In the genomic region with DNA sequence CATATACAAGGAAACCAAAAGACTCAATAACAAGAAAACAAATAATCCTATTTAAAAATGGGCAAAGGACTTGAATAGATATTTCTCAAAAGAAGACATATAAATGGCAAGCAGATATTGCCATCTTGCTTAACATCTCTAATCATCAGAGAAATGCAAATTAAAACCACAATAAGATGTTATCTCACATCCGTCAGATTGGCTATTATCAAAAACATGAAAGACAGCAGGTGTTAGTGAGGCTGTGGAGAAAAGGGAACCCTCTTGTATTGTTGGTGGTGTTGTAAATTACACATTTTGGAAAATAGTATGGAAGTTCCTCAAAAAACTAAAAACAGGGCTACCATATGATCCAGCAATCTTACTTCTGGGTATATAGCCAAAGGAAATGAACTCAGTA, we compare ENCODE assay signal across 26 cellular contexts. TPM values are rescaled to one million over a fixed set of nuclear protein-coding genes. Genes with fewer than 3 reads are reported as not detected.
"Had no signal": no experiment of that assay in that cellular context is flagged by ENCODE, and none has a peak within 500 bp of the region (broad histone marks: within the 10 kb centered on the region; RNA-seq: fewer than 3 reads in every experiment).

No MANE protein-coding gene starts in this region.

- H3K9me3 Mint-ChIP-seq: activated CD4-positive, alpha-beta memory T cell treated with anti-CD3 and anti-CD28 coated beads for 36 hours; activated CD4-positive, alpha-beta T cell treated with anti-CD3 and anti-CD28 coated beads, Interleukin-2, amount 10 ng/mL, durations not matched to agents 7 days and 5 days; activated naive CD4-positive, alpha-beta T cell treated with anti-CD3 and anti-CD28 coated beads, Interleukin-2, amount 50 U/mL, for 72 hours; activated naive CD8-positive, alpha-beta T cell treated with anti-CD3 and anti-CD28 coated beads, Interleukin-2, amount 50 U/mL, for 24 hours; activated T-cell treated with anti-CD3 and anti-CD28 coated beads, Interleukin-2, amount 50 U/mL, for 4 hours had no signal

- ATAC-seq: activated naive CD4-positive, alpha-beta T cell treated with anti-CD3 and anti-CD28 coated beads, Interleukin-2, amount 50 U/mL, for 72 hours; activated naive CD8-positive, alpha-beta T cell treated with anti-CD3 and anti-CD28 coated beads, Interleukin-2, amount 50 U/mL, for 24 hours; activated T-cell treated with anti-CD3 and anti-CD28 coated beads, Interleukin-2, amount 50 U/mL, for 4 hours; body of pancreas had no signal

- H3K4me3 Mint-ChIP-seq: activated CD4-positive, alpha-beta memory T cell treated with anti-CD3 and anti-CD28 coated beads for 36 hours; activated CD4-positive, alpha-beta T cell treated with anti-CD3 and anti-CD28 coated beads, Interleukin-2, amount 10 ng/mL, durations not matched to agents 7 days and 5 days; activated naive CD8-positive, alpha-beta T cell treated with anti-CD3 and anti-CD28 coated beads, Interleukin-2, amount 50 U/mL, for 24 hours; activated T-cell treated with anti-CD3 and anti-CD28 coated beads, Interleukin-2, amount 50 U/mL, for 4 hours had no signal

- H3K36me3 Mint-ChIP-seq: activated CD4-positive, alpha-beta memory T cell treated with anti-CD3 and anti-CD28 coated beads for 36 hours; activated naive CD4-positive, alpha-beta T cell treated with anti-CD3 and anti-CD28 coated beads, Interleukin-2, amount 50 U/mL, for 72 hours had no signal

- H3K27ac ChIP-seq: ascending aorta, body of pancreas, SJSA1, VCaP had no signal

- H3K9me3 ChIP-seq: ascending aorta, body of pancreas, SJSA1 had no signal

- H3K4me3 ChIP-seq: ascending aorta, body of pancreas, SJSA1 had no signal

- H3K36me3 ChIP-seq: ascending aorta, SJSA1 had no signal

- H3K27me3 ChIP-seq: ascending aorta, body of pancreas had no signal

- H3K4me1 ChIP-seq: ascending aorta, body of pancreas, SJSA1 had no signal

- H3K27ac Mint-ChIP-seq: activated CD4-positive, alpha-beta memory T cell treated with anti-CD3 and anti-CD28 coated beads for 36 hours; activated CD4-positive, alpha-beta T cell treated with anti-CD3 and anti-CD28 coated beads, Interleukin-2, amount 10 ng/mL, durations not matched to agents 7 days and 5 days; activated naive CD4-positive, alpha-beta T cell treated with anti-CD3 and anti-CD28 coated beads, Interleukin-2, amount 50 U/mL, for 72 hours; activated naive CD8-positive, alpha-beta T cell treated with anti-CD3 and anti-CD28 coated beads, Interleukin-2, amount 50 U/mL, for 24 hours had no signal

- DNase-seq: activated CD4-positive, alpha-beta memory T cell treated with anti-CD3 and anti-CD28 coated beads for 36 hours; activated CD4-positive, alpha-beta T cell treated with anti-CD3 and anti-CD28 coated beads, Interleukin-2, amount 10 ng/mL, durations not matched to agents 7 days and 5 days; activated CD4-positive, CD25-positive, alpha-beta regulatory T cell; activated CD8-positive, alpha-beta memory T cell treated with anti-CD3 and anti-CD28 coated beads for 24 hours; activated effector memory CD4-positive, alpha-beta T cell treated with anti-CD3 and anti-CD28 coated beads, Interleukin-2, amount 50 U/mL, for 16 hours; activated naive CD4-positive, alpha-beta T cell treated with Interleukin-2 at 50 U/mL for 16 hours; activated naive CD8-positive, alpha-beta T cell treated with anti-CD3 and anti-CD28 coated beads, Interleukin-2, amount 50 U/mL, for 24 hours; activated T-cell treated with anti-CD3 and anti-CD28 coated beads, Interleukin-2, amount 50 U/mL, for 4 hours; amniotic stem cell; body of pancreas; NCI-H1092; NCI-H1417; NCI-H1694; NCI-H2029; NCI-H510A treated with DMSO at 0.1 percent for 48 hours; NCI-H69; NK-92 treated with Interleukin-12 subunit alpha and Interleukin-12 subunit beta, amount 100 ng/mL, for 24 hours; SHP77; T1000 had no signal

RNA-seq across cellular contexts. Expression of a gene that starts 25.7 kb away (rescaled TPM):
- total RNA-seq: activated CD4-positive, alpha-beta memory T cell treated with anti-CD3 and anti-CD28 coated beads for 36 hours; activated CD4-positive, alpha-beta T cell treated with anti-CD3 and anti-CD28 coated beads, Interleukin-2, amount 10 ng/mL, durations not matched to agents 7 days and 5 days; activated naive CD4-positive, alpha-beta T cell treated with anti-CD3 and anti-CD28 coated beads, Interleukin-2, amount 50 U/mL, for 72 hours; activated T-cell treated with anti-CD3 and anti-CD28 coated beads, Interleukin-2, amount 50 U/mL, for 4 hours; ascending aorta; body of pancreas; bronchial epithelial cell; LHCN-M2; M059J; SJSA1 had no signal

RNA-seq across cellular contexts. Expression of a gene that starts 28.9 kb away (rescaled TPM):
- total RNA-seq: activated CD4-positive, alpha-beta memory T cell treated with anti-CD3 and anti-CD28 coated beads for 36 hours; activated CD4-positive, alpha-beta T cell treated with anti-CD3 and anti-CD28 coated beads, Interleukin-2, amount 10 ng/mL, durations not matched to agents 7 days and 5 days; activated T-cell treated with anti-CD3 and anti-CD28 coated beads, Interleukin-2, amount 50 U/mL, for 4 hours; ascending aorta; body of pancreas; bronchial epithelial cell; LHCN-M2; M059J; SJSA1 had no signal
